ENCODE assay signal across 21 cellular contexts in genomic region chr4:22901631-22902030, GRCh38.
"Had no signal": no experiment of that assay in that cellular context is flagged by ENCODE, and none has a peak within 500 bp of the region (broad histone marks: within the 10 kb centered on the region; RNA-seq: fewer than 3 reads in every experiment).

No MANE protein-coding gene starts in this region.

- DNase-seq: activated B cell treated with CpG ODN at 0.5 μM for 24 hours; activated CD4-positive, alpha-beta T cell treated with anti-CD3 and anti-CD28 coated beads for 36 hours; activated CD4-positive, alpha-beta T cell treated with anti-CD3 and anti-CD28 coated beads, Interleukin-2, amount 50 U/mL, for 4 hours; activated naive CD4-positive, alpha-beta T cell treated with anti-CD3 and anti-CD28 coated beads for 36 hours; activated naive CD8-positive, alpha-beta T cell treated with anti-CD3 and anti-CD28 coated beads, Interleukin-2, amount 10 ng/mL, durations not matched to agents 7 days and 5 days; activated T-cell treated with anti-CD3 and anti-CD28 coated beads, Interleukin-2, amount 50 U/mL, for 48 hours; amygdala; body of pancreas; cortex of kidney; endodermal cell; esophagus squamous epithelium; gastrocnemius medialis; kidney; left lung; naive thymus-derived CD4-positive, alpha-beta T cell; stimulated activated CD4-positive, alpha-beta T cell treated with anti-CD3 and anti-CD28 coated beads, Interleukin-4, amount 100 ng/mL, for 24 hours; stimulated activated naive CD4-positive, alpha-beta T cell treated with Interleukin-2 at 50 U/mL for 16 hours; T1000; upper lobe of right lung had no signal

- H3K4me3 ChIP-seq: body of pancreas, cardiac muscle cell, esophagus squamous epithelium, gastrocnemius medialis, left lung, right atrium auricular region, upper lobe of right lung had no signal

- ATAC-seq: activated CD4-positive, alpha-beta T cell treated with anti-CD3 and anti-CD28 coated beads for 36 hours; body of pancreas; gastrocnemius medialis; left lung; naive thymus-derived CD4-positive, alpha-beta T cell; upper lobe of right lung had no signal
